8 cellular contexts compared by ENCODE assay signal in the genomic region with DNA sequence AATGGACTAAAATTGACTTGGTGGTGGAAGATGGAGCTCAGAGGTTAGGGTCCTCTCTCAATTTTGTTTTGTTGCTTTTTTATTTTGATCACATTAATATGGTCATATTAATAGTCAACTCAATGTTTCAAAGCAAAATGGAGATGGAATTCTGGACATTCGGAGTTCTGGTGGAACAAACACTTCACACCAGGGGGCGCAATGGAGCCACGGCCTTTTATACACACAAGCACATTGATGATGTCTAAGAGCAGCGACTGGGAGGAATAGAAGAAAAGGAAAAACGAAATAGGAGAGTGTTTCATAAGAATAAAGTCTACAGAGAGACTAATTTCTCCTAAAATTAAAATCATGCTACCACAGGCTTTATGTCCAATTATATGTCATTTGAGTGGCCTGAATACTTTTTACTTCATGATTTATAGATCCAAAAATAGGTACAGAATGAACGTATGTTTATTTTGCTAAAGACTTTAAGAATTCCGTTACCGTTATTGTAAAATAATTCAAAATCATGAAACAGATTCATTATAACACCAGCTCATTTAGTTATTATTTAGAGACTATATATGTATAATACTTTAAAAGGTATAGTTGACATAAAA.
DNase-seq lines count a peak whose midpoint lies in the region; ATAC-seq and TF ChIP-seq lines count a peak whose summit lies in the region.

No MANE protein-coding gene starts in this region.

- no peaks in the 10 kb centered on the region for H3K36me3 Mint-ChIP-seq in CD8-positive, alpha-beta memory T cell

- peak overlapping the region in 1 of 7 donors; percentile 54 for H3K4me3 Mint-ChIP-seq in CD8-positive, alpha-beta memory T cell

- H3K9me3 Mint-ChIP-seq in CD8-positive, alpha-beta memory T cell, result no peaks in the 10 kb centered on the region

- H3K27ac ChIP-seq in CD8-positive, alpha-beta memory T cell (ENCODE audit: low read depth, low read length), result no peak overlapping the region
- H3K27ac ChIP-seq in parathyroid adenoma (no peak overlapping the region), aorta (ENCODE audit: low read depth in 1 of 2, low read length in 2 of 2) (no peak overlapping the region)

- no peak overlapping the region for H3K27ac Mint-ChIP-seq in CD8-positive, alpha-beta memory T cell

- TF ChIP-seq CTCF in GM20000 (IDR thresholded peaks at IDR 0.05; ENCODE audit: extremely low read depth, missing control alignments) (peak; percentile 79), foreskin fibroblast (IDR thresholded peaks at IDR 0.05; ENCODE audit: low read depth, low read length) (peak; percentile 86), parathyroid adenoma (IDR thresholded peaks at IDR 0.05) (peak; percentile 93)

- peak in 3 of 5 donors; percentile 7 to 36 (median 23) for DNase-seq in CD8-positive, alpha-beta memory T cell
- DNase-seq in GM20000 (ENCODE audit: low spot score) (peak; percentile 53), HUDEP-2 (lab: John Stamatoyannopoulos, UW; ENCODE audit: unreplicated experiment in 76 of 76) (peak in 67 of 76 experiments; percentile 6 to 81 (median 54)), OCI-M2 (lab: John Stamatoyannopoulos, UW; ENCODE audit: unreplicated experiment) (peak; percentile 23), foreskin fibroblast (peak; percentile 36 to 69), aorta (peak; percentile 87 to 94)
- DNase-seq in activated T-cell treated with anti-CD3 and anti-CD28 coated beads, Interleukin-2, amount 50 U/mL, for 48 hours, result peak; percentile 79 to 81

- H3K4me1 Mint-ChIP-seq in CD8-positive, alpha-beta memory T cell, result peaks cover 3 to 8% (median 7%) of the 10 kb centered on the region in 3 donors

- no peak overlapping the region for H3K9ac ChIP-seq in parathyroid adenoma

- H3K79me2 ChIP-seq in parathyroid adenoma, result no peaks in the 10 kb centered on the region

- WGBS in aorta, 2 donors, result 3 to 4% methylated on average over 8 of the region's 8 CpGs

- CTCF ChIA-PET in CD8-positive, alpha-beta memory T cell (lab: Charles Lee), result no interaction called here

- intact Hi-C loops in aorta (cut with DNase I), result no loop called here

- POLR2A ChIA-PET in CD8-positive, alpha-beta memory T cell (lab: Charles Lee), result no interaction called here

- H3K4me2 ChIP-seq in parathyroid adenoma (ENCODE audit: low read length), result no peak overlapping the region

- no peaks in the 10 kb centered on the region for H3K9me3 ChIP-seq in CD8-positive, alpha-beta memory T cell (ENCODE audit: low read length)
- H3K9me3 ChIP-seq in parathyroid adenoma (ENCODE audit: control insufficient read depth, low read length), result no peaks in the 10 kb centered on the region
- H3K9me3 ChIP-seq in aorta (ENCODE audit: control insufficient read depth, low read length), result no peaks in the 10 kb centered on the region

- H3K4me1 ChIP-seq in CD8-positive, alpha-beta memory T cell (ENCODE audit: insufficient read depth, low read length), result no peaks in the 10 kb centered on the region
- H3K4me1 ChIP-seq in parathyroid adenoma (no peaks in the 10 kb centered on the region), aorta (ENCODE audit: control insufficient read depth in 1 of 2, insufficient read depth in 2 of 2, low read length in 2 of 2) (no peaks in the 10 kb centered on the region)

- H3K27me3 ChIP-seq in CD8-positive, alpha-beta memory T cell (ENCODE audit: insufficient read depth, low read length, poor library complexity, severe bottlenecking), result no peaks in the 10 kb centered on the region
- no peaks in the 10 kb centered on the region for H3K27me3 ChIP-seq in parathyroid adenoma (ENCODE audit: control insufficient read depth, insufficient read depth, low read length)
- no peaks in the 10 kb centered on the region for H3K27me3 ChIP-seq in aorta (ENCODE audit: control insufficient read depth in 1 of 2, insufficient read depth in 2 of 2, low read length in 1 of 2)

- peaks cover 2 to 19% of the 10 kb centered on the region in 2 donors for H3K27me3 Mint-ChIP-seq in CD8-positive, alpha-beta memory T cell

- ATAC-seq in aorta (ENCODE audit: low FRiP score), result peak; percentile 66

- no peak overlapping the region for H2AFZ ChIP-seq in parathyroid adenoma

- H3K4me3 ChIP-seq in CD8-positive, alpha-beta memory T cell (ENCODE audit: low read length), result no peak overlapping the region
- H3K4me3 ChIP-seq in foreskin fibroblast (ENCODE audit: low read depth in 1 of 2, low read length in 2 of 2), result no peak overlapping the region
- no peak overlapping the region for H3K4me3 ChIP-seq in parathyroid adenoma (ENCODE audit: low read depth, low read length)
- no peak overlapping the region for H3K4me3 ChIP-seq in aorta (ENCODE audit: low read length in 2 of 2)

- no peaks in the 10 kb centered on the region for H3K36me3 ChIP-seq in CD8-positive, alpha-beta memory T cell (ENCODE audit: insufficient read depth, low read length)
- H3K36me3 ChIP-seq in parathyroid adenoma (ENCODE audit: control insufficient read depth, insufficient read depth, low read length) (no peaks in the 10 kb centered on the region), aorta (ENCODE audit: control insufficient read depth in 1 of 2, insufficient read depth in 2 of 2, low read length in 1 of 2) (no peaks in the 10 kb centered on the region)

Comparison
In these comparisons a context has a peak if more than half of its experiments do, and no peak if none do; other contexts are left out.
1. DNase-seq: peak in every context shown above with its lines; median percentile 90 in aorta; 80 in activated T-cell treated with anti-CD3 and anti-CD28 coated beads, Interleukin-2, amount 50 U/mL, for 48 hours; 54 in HUDEP-2; 53 in GM20000; 52 in foreskin fibroblast; 23 in CD8-positive, alpha-beta memory T cell; 23 in OCI-M2.